1 cellular context compared by ENCODE assay signal in genomic region chrX:30835373-30835772, GRCh38.
TF ChIP-seq lines count a peak whose summit lies in the region.

No MANE protein-coding gene starts in this region.

TF ChIP-seq in HepG2, 621 proteins besides CTCF, POLR2A, EP300 and RAD21 (continued from another document and continues in another):
- no peak for TF ChIP-seq ZBTB33 (CRISPR knock-in tag; IDR thresholded peaks at IDR 0.05)
- no peak for TF ChIP-seq ZNF737 (CRISPR knock-in tag; IDR thresholded peaks at IDR 0.05; ENCODE audit: borderline replicate concordance)
- no peak for TF ChIP-seq HMGXB4 (CRISPR knock-in tag; IDR thresholded peaks at IDR 0.05; ENCODE audit: borderline replicate concordance in 1 of 2, low read depth in 1 of 2)
- TF ChIP-seq BATF2 (CRISPR knock-in tag; IDR thresholded peaks at IDR 0.05): no peak
- peak; percentile 67 for TF ChIP-seq TEAD3 (CRISPR knock-in tag; optimal IDR thresholded peaks at IDR 0.05; ENCODE audit: borderline replicate concordance)
- no peak for TF ChIP-seq HDAC6 (IDR thresholded peaks at IDR 0.05; ENCODE audit: low read depth, low read length)
- TF ChIP-seq POLR2G (IDR thresholded peaks at IDR 0.05; ENCODE audit: low read depth, low read length): no peak
- TF ChIP-seq ZUFSP (CRISPR knock-in tag; IDR thresholded peaks at IDR 0.05; ENCODE audit: borderline replicate concordance): no peak
- TF ChIP-seq FLYWCH1 (CRISPR knock-in tag; IDR thresholded peaks at IDR 0.05): no peak
- TF ChIP-seq MNT (IDR thresholded peaks at IDR 0.05): no peak
- no peak for TF ChIP-seq WIZ (CRISPR knock-in tag; IDR thresholded peaks at IDR 0.05)
- no peak for TF ChIP-seq MLXIP (CRISPR knock-in tag; IDR thresholded peaks at IDR 0.05; ENCODE audit: borderline replicate concordance)
- peak; percentile 62; the same call in 1 of the 2 replicates for TF ChIP-seq NFIC (IDR thresholded peaks at IDR 0.05; ENCODE audit: low read length)
- TF ChIP-seq HNRNPH1 (optimal IDR thresholded peaks at IDR 0.05; ENCODE audit: low read depth, low read length): no peak
- TF ChIP-seq NR3C1 (CRISPR knock-in tag; IDR thresholded peaks at IDR 0.05): no peak
- TF ChIP-seq KDM3A (CRISPR knock-in tag; IDR thresholded peaks at IDR 0.05; ENCODE audit: low read depth): no peak
- TF ChIP-seq PBX2 (CRISPR knock-in tag; IDR thresholded peaks at IDR 0.05): no peak
- TF ChIP-seq HMG20B (CRISPR knock-in tag; conservative IDR thresholded peaks at IDR 0.05): 0 out of 2 replicates have a peak, but pooled peaks have one; percentile 37
- TF ChIP-seq RFX1 (IDR thresholded peaks at IDR 0.05): no peak
- no peak for TF ChIP-seq ZNF580 (CRISPR knock-in tag; IDR thresholded peaks at IDR 0.05; ENCODE audit: borderline replicate concordance, low read depth)
- TF ChIP-seq ZNF556 (CRISPR knock-in tag; IDR thresholded peaks at IDR 0.05; ENCODE audit: borderline replicate concordance): peak; percentile 42; the same call in 1 of the 2 replicates
- TF ChIP-seq LBX2 (CRISPR knock-in tag; IDR thresholded peaks at IDR 0.05; ENCODE audit: borderline replicate concordance): no peak
- TF ChIP-seq ZNF879 (CRISPR knock-in tag; IDR thresholded peaks at IDR 0.05): no peak
- TF ChIP-seq PAWR (CRISPR knock-in tag; IDR thresholded peaks at IDR 0.05; ENCODE audit: borderline replicate concordance): no peak
- peak; percentile 46; the same call in 1 of the 2 replicates for TF ChIP-seq ZNF292 (CRISPR knock-in tag; IDR thresholded peaks at IDR 0.05; ENCODE audit: borderline replicate concordance, low read depth)
- TF ChIP-seq MTA3 (CRISPR knock-in tag; IDR thresholded peaks at IDR 0.05): no peak
- TF ChIP-seq SP1 (IDR thresholded peaks at IDR 0.05): no peak
- TF ChIP-seq SP1 (CRISPR knock-in tag; IDR thresholded peaks at IDR 0.05): no peak
- TF ChIP-seq MED1 (CRISPR knock-in tag; IDR thresholded peaks at IDR 0.05): peak; percentile 94
- TF ChIP-seq SP4 (CRISPR knock-in tag; IDR thresholded peaks at IDR 0.05): no peak
- TF ChIP-seq MYC (CRISPR knock-in tag; IDR thresholded peaks at IDR 0.05; ENCODE audit: borderline replicate concordance): no peak
- no peak for TF ChIP-seq ZSCAN20 (CRISPR knock-in tag; IDR thresholded peaks at IDR 0.05; ENCODE audit: borderline replicate concordance)
- peak; percentile 50; the same call in 1 of the 2 replicates for TF ChIP-seq TFE3 (CRISPR knock-in tag; IDR thresholded peaks at IDR 0.05)
- no peak for TF ChIP-seq ZNF468 (CRISPR knock-in tag; IDR thresholded peaks at IDR 0.05)
- no peak for TF ChIP-seq PRDM15 (CRISPR knock-in tag; IDR thresholded peaks at IDR 0.05)
- TF ChIP-seq AKAP8 (CRISPR knock-in tag; IDR thresholded peaks at IDR 0.05): no peak
- no peak for TF ChIP-seq ZNF552 (CRISPR knock-in tag; IDR thresholded peaks at IDR 0.05; ENCODE audit: borderline replicate concordance)
- no peak for TF ChIP-seq ZNF343 (CRISPR knock-in tag; IDR thresholded peaks at IDR 0.05)
- TF ChIP-seq ZNF576 (CRISPR knock-in tag; IDR thresholded peaks at IDR 0.05): no peak
- no peak for TF ChIP-seq CERS6 (CRISPR knock-in tag; IDR thresholded peaks at IDR 0.05)
- peak; percentile 82 for TF ChIP-seq PHF21A (CRISPR knock-in tag; IDR thresholded peaks at IDR 0.05)
